In the genomic region with DNA sequence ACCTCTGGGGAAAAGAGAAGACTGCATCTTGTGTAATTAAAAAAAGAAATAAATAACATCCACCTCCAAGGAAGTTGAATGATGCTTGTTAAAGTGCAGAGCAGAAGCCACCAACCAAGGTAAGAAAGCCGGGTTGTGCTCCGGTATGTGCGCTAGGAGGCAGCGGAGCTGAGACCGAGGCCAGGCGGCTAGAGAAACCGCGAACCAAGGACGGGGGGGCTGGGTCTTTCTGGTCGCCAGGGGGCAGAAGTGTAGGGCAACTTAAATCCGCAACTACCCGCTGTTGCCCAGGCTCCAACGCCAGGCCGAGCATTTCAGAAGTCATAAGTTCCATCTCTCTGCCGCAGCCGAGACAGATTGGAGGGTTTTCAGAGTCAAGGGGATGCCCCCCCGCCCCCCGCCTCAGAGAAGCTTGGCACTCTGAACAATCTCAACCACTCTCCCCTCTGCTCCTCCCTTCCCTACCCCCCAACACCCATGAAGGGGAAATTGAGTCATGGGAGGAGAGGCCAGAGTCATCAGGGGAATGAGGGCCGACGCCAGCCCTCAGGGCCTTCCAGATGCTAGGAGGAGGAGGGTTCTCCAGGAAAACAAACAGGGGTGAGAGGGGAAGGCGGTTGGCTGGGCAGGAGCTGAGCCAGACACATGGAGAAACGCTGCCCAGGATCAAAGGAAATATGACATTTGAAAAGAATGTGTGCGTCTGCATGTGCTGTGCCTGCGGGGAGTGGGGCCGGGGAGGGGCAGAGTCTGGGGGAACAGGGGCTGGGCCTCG, we compare ENCODE assay signal across 1 cellular context.
A peak's percentile ranks its signal among the peaks of the same experiment; 100 is the strongest.
TF ChIP-seq lines count a peak whose summit lies in the region.

No MANE protein-coding gene starts in this region.

TF ChIP-seq in GM12878, 131 proteins besides CTCF, POLR2A, EP300 and RAD21 (continues in another document):
- no peak for TF ChIP-seq JUND (IDR thresholded peaks at IDR 0.05; ENCODE audit: low read depth, low read length)
- no peak for TF ChIP-seq PRDM15 (CRISPR knock-in tag; IDR thresholded peaks at IDR 0.05)
- TF ChIP-seq, protein P1, sequence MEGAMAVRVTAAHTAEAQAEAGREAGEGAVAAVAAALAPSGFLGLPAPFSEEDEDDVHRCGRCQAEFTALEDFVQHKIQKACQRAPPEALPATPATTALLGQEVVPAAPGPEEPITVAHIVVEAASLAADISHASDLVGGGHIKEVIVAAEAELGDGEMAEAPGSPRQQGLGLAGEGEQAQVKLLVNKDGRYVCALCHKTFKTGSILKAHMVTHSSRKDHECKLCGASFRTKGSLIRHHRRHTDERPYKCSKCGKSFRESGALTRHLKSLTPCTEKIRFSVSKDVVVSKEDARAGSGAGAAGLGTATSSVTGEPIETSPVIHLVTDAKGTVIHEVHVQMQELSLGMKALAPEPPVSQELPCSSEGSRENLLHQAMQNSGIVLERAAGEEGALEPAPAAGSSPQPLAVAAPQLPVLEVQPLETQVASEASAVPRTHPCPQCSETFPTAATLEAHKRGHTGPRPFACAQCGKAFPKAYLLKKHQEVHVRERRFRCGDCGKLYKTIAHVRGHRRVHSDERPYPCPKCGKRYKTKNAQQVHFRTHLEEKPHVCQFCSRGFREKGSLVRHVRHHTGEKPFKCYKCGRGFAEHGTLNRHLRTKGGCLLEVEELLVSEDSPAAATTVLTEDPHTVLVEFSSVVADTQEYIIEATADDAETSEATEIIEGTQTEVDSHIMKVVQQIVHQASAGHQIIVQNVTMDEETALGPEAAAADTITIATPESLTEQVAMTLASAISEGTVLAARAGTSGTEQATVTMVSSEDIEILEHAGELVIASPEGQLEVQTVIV (IDR thresholded peaks at IDR 0.05; ENCODE audit: borderline replicate concordance, partially characterized antibody), result no peak
- no peak for TF ChIP-seq POLR2AphosphoS5 (IDR thresholded peaks at IDR 0.05; ENCODE audit: low read length)
- TF ChIP-seq ZNF592 (IDR thresholded peaks at IDR 0.05), result peak; percentile 72; the same call in 1 of the 2 replicates
- TF ChIP-seq SIX5 (IDR thresholded peaks at IDR 0.05; ENCODE audit: low read depth, low read length, severe bottlenecking), result no peak
- no peak for TF ChIP-seq ESRRA (IDR thresholded peaks at IDR 0.05; ENCODE audit: low read length)
- TF ChIP-seq E2F8 (IDR thresholded peaks at IDR 0.05; ENCODE audit: low read depth, partially characterized antibody), result no peak
- TF ChIP-seq RELA (IDR thresholded peaks at IDR 0.05; ENCODE audit: borderline replicate concordance, partially characterized antibody), result no peak
- TF ChIP-seq MEF2B (IDR thresholded peaks at IDR 0.05; ENCODE audit: partially characterized antibody, poor library complexity, severe bottlenecking), result no peak
- TF ChIP-seq ETV6 (conservative IDR thresholded peaks at IDR 0.05 in 1 of 2, IDR thresholded peaks at IDR 0.05 in 1 of 2; ENCODE audit: borderline replicate concordance in 1 of 2, low read depth in 1 of 2), result no peak
- TF ChIP-seq, protein P2, sequence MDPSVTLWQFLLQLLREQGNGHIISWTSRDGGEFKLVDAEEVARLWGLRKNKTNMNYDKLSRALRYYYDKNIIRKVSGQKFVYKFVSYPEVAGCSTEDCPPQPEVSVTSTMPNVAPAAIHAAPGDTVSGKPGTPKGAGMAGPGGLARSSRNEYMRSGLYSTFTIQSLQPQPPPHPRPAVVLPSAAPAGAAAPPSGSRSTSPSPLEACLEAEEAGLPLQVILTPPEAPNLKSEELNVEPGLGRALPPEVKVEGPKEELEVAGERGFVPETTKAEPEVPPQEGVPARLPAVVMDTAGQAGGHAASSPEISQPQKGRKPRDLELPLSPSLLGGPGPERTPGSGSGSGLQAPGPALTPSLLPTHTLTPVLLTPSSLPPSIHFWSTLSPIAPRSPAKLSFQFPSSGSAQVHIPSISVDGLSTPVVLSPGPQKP (IDR thresholded peaks at IDR 0.05; ENCODE audit: low read depth, low read length), result no peak
- no peak for TF ChIP-seq ASH2L (IDR thresholded peaks at IDR 0.05; ENCODE audit: borderline replicate concordance, low read depth)
- TF ChIP-seq SMAD5 (IDR thresholded peaks at IDR 0.05; ENCODE audit: low read depth), result no peak
- TF ChIP-seq PAX8 (IDR thresholded peaks at IDR 0.05), result no peak
- no peak for TF ChIP-seq SKIL (IDR thresholded peaks at IDR 0.05; ENCODE audit: low read depth, poor library complexity, severe bottlenecking)
- TF ChIP-seq USF2 (IDR thresholded peaks at IDR 0.05; ENCODE audit: borderline replicate concordance, low read depth, low read length), result no peak
- TF ChIP-seq RB1 (IDR thresholded peaks at IDR 0.05; ENCODE audit: borderline replicate concordance), result peak; percentile 40; the same call in 1 of the 2 replicates
- TF ChIP-seq, protein P3, sequence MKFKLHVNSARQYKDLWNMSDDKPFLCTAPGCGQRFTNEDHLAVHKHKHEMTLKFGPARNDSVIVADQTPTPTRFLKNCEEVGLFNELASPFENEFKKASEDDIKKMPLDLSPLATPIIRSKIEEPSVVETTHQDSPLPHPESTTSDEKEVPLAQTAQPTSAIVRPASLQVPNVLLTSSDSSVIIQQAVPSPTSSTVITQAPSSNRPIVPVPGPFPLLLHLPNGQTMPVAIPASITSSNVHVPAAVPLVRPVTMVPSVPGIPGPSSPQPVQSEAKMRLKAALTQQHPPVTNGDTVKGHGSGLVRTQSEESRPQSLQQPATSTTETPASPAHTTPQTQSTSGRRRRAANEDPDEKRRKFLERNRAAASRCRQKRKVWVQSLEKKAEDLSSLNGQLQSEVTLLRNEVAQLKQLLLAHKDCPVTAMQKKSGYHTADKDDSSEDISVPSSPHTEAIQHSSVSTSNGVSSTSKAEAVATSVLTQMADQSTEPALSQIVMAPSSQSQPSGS (IDR thresholded peaks at IDR 0.05; ENCODE audit: low read length), result no peak
- TF ChIP-seq GATAD2B (conservative IDR thresholded peaks at IDR 0.05; ENCODE audit: low read depth), result no peak
- peak; percentile 86 for TF ChIP-seq RUNX3 (IDR thresholded peaks at IDR 0.05; ENCODE audit: low read length)
- TF ChIP-seq, protein P4, sequence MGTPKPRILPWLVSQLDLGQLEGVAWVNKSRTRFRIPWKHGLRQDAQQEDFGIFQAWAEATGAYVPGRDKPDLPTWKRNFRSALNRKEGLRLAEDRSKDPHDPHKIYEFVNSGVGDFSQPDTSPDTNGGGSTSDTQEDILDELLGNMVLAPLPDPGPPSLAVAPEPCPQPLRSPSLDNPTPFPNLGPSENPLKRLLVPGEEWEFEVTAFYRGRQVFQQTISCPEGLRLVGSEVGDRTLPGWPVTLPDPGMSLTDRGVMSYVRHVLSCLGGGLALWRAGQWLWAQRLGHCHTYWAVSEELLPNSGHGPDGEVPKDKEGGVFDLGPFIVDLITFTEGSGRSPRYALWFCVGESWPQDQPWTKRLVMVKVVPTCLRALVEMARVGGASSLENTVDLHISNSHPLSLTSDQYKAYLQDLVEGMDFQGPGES (IDR thresholded peaks at IDR 0.05), result no peak
- no peak for TF ChIP-seq CHD4 (IDR thresholded peaks at IDR 0.05)
- no peak for TF ChIP-seq SRF (IDR thresholded peaks at IDR 0.05; ENCODE audit: low read depth in 2 of 2, low read length in 2 of 2)
- no peak for TF ChIP-seq PAX5 (IDR thresholded peaks at IDR 0.05; ENCODE audit: borderline replicate concordance, low read depth, low read length)
- TF ChIP-seq SMAD1 (IDR thresholded peaks at IDR 0.05; ENCODE audit: low read depth, partially characterized antibody), result no peak
- TF ChIP-seq CHD2 (IDR thresholded peaks at IDR 0.05; ENCODE audit: borderline replicate concordance, low read depth, low read length), result no peak
- no peak for TF ChIP-seq ZNF384 (IDR thresholded peaks at IDR 0.05; ENCODE audit: borderline replicate concordance, low read depth, low read length)
- no peak for TF ChIP-seq NR2C1 (IDR thresholded peaks at IDR 0.05)
- no peak for TF ChIP-seq CREB1 (IDR thresholded peaks at IDR 0.05; ENCODE audit: low read depth)
- TF ChIP-seq ZZZ3 (IDR thresholded peaks at IDR 0.05; ENCODE audit: control insufficient read depth, insufficient read length, low read depth), result no peak
- TF ChIP-seq TCF3 (IDR thresholded peaks at IDR 0.05; ENCODE audit: borderline replicate concordance, insufficient read depth, low read depth, low read length), result no peak
- no peak for TF ChIP-seq MEF2A (IDR thresholded peaks at IDR 0.05; ENCODE audit: insufficient read depth, low read depth, low read length)
- no peak for TF ChIP-seq MYB (IDR thresholded peaks at IDR 0.05; ENCODE audit: borderline replicate concordance, low read depth, low read length)
